Comparison of ENCODE assay signal across 1 cellular context in genomic region chr4:78625073-78625472, GRCh38.
TF ChIP-seq lines count a peak whose summit lies in the region.

No MANE protein-coding gene starts in this region.

TF ChIP-seq in GM12878, 131 proteins besides CTCF, POLR2A, EP300 and RAD21 (continued from another document):
- 0 out of 2 replicates have a peak, but pooled peaks have one; percentile 56 for TF ChIP-seq ZNF592 (IDR thresholded peaks at IDR 0.05)
- TF ChIP-seq EED (IDR thresholded peaks at IDR 0.05; ENCODE audit: low read depth) = no peak
- no peak for TF ChIP-seq RELB (IDR thresholded peaks at IDR 0.05; ENCODE audit: low read depth)
- no peak for TF ChIP-seq CHD4 (IDR thresholded peaks at IDR 0.05)
- no peak for TF ChIP-seq RB1 (IDR thresholded peaks at IDR 0.05; ENCODE audit: borderline replicate concordance)
- peak; percentile 99 for TF ChIP-seq ATF7 (IDR thresholded peaks at IDR 0.05; ENCODE audit: low read depth)
- TF ChIP-seq, protein P1, sequence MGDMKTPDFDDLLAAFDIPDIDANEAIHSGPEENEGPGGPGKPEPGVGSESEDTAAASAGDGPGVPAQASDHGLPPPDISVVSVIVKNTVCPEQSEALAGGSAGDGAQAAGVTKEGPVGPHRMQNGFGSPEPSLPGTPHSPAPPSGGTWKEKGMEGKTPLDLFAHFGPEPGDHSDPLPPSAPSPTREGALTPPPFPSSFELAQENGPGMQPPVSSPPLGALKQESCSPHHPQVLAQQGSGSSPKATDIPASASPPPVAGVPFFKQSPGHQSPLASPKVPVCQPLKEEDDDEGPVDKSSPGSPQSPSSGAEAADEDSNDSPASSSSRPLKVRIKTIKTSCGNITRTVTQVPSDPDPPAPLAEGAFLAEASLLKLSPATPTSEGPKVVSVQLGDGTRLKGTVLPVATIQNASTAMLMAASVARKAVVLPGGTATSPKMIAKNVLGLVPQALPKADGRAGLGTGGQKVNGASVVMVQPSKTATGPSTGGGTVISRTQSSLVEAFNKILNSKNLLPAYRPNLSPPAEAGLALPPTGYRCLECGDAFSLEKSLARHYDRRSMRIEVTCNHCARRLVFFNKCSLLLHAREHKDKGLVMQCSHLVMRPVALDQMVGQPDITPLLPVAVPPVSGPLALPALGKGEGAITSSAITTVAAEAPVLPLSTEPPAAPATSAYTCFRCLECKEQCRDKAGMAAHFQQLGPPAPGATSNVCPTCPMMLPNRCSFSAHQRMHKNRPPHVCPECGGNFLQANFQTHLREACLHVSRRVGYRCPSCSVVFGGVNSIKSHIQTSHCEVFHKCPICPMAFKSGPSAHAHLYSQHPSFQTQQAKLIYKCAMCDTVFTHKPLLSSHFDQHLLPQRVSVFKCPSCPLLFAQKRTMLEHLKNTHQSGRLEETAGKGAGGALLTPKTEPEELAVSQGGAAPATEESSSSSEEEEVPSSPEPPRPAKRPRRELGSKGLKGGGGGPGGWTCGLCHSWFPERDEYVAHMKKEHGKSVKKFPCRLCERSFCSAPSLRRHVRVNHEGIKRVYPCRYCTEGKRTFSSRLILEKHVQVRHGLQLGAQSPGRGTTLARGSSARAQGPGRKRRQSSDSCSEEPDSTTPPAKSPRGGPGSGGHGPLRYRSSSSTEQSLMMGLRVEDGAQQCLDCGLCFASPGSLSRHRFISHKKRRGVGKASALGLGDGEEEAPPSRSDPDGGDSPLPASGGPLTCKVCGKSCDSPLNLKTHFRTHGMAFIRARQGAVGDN (IDR thresholded peaks at IDR 0.05) = peak; percentile 43
- no peak for TF ChIP-seq ZNF274 (IDR thresholded peaks at IDR 0.05; ENCODE audit: insufficient read depth, insufficient read length)
- TF ChIP-seq, protein P2, sequence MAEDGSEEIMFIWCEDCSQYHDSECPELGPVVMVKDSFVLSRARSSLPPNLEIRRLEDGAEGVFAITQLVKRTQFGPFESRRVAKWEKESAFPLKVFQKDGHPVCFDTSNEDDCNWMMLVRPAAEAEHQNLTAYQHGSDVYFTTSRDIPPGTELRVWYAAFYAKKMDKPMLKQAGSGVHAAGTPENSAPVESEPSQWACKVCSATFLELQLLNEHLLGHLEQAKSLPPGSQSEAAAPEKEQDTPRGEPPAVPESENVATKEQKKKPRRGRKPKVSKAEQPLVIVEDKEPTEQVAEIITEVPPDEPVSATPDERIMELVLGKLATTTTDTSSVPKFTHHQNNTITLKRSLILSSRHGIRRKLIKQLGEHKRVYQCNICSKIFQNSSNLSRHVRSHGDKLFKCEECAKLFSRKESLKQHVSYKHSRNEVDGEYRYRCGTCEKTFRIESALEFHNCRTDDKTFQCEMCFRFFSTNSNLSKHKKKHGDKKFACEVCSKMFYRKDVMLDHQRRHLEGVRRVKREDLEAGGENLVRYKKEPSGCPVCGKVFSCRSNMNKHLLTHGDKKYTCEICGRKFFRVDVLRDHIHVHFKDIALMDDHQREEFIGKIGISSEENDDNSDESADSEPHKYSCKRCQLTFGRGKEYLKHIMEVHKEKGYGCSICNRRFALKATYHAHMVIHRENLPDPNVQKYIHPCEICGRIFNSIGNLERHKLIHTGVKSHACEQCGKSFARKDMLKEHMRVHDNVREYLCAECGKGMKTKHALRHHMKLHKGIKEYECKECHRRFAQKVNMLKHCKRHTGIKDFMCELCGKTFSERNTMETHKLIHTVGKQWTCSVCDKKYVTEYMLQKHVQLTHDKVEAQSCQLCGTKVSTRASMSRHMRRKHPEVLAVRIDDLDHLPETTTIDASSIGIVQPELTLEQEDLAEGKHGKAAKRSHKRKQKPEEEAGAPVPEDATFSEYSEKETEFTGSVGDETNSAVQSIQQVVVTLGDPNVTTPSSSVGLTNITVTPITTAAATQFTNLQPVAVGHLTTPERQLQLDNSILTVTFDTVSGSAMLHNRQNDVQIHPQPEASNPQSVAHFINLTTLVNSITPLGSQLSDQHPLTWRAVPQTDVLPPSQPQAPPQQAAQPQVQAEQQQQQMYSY (CRISPR knock-in tag; IDR thresholded peaks at IDR 0.05) = no peak
- no peak for TF ChIP-seq BACH1 (IDR thresholded peaks at IDR 0.05; ENCODE audit: borderline replicate concordance)
- no peak for TF ChIP-seq HCFC1 (IDR thresholded peaks at IDR 0.05; ENCODE audit: low read length)
- no peak for TF ChIP-seq TCF7 (IDR thresholded peaks at IDR 0.05; ENCODE audit: borderline replicate concordance)
- no peak for TF ChIP-seq RBBP5 (conservative IDR thresholded peaks at IDR 0.05)
- no peak for TF ChIP-seq E2F8 (IDR thresholded peaks at IDR 0.05; ENCODE audit: low read depth, partially characterized antibody)
- no peak for TF ChIP-seq STAT1 (conservative IDR thresholded peaks at IDR 0.05)
- TF ChIP-seq E4F1 (IDR thresholded peaks at IDR 0.05; ENCODE audit: borderline replicate concordance, partially characterized antibody) = no peak
- no peak for TF ChIP-seq MXI1 (IDR thresholded peaks at IDR 0.05; ENCODE audit: low read depth, low read length)
TF ChIP-seq in GM12878: peak in this region for 23.
